8 cellular contexts compared by ENCODE assay signal in the genomic region with DNA sequence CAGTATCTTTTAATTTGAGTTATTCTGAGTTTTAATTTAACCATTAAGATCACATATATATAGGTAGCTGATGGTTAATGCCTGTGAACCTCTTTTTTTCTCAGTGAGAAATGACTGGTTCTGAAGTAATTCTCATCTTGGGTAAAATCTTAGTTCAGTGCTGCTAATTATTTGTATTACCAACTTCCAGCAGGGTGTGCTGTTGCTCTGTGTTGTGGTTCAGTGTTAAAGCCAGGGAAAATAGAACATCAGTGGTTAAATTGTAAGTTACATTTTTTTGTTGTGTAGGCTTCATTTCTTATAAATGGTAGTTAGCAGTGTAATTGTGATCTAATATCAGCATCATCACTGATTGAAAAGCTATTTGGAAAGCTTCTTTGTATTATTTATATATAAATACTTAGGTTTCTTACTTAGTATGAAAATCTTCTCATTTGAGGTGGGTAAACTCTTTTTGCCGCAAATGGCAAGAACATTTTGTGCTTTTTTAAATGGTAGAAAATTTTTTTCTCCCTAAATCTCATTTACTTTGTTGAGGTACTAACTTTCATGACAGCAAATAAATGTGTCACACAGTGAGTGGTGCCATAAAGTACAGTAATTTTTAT. TPM values are rescaled to one million over a fixed set of nuclear protein-coding genes. Genes with fewer than 3 reads are reported as not detected.
DNase-seq lines count a peak whose midpoint lies in the region; ATAC-seq, FAIRE-seq and TF ChIP-seq lines count a peak whose summit lies in the region.

No MANE protein-coding gene starts in this region.

- H4K20me1 ChIP-seq in K562 (replicated peaks; ENCODE audit: control insufficient read depth, insufficient read depth, low read length), result no peaks in the 10 kb centered on the region

- intact Hi-C loops in K562 (cut with micrococcal nuclease), result loop anchor here (1.0 kb wide), 1 partner anchor 25 kb away; no protein-coding TSS in a partner anchor

- H3K36me3 Mint-ChIP-seq in immature natural killer cell, result peaks cover 8 to 30% (median 25%) of the 10 kb centered on the region in 3 donors

- H3K4me1 Mint-ChIP-seq in immature natural killer cell, result peaks cover 10 to 23% of the 10 kb centered on the region in 2 donors

- FAIRE-seq in K562 (lab: Jason Lieb, UNC), result peak; percentile 76

- peak; percentile 75 to 83 for TF ChIP-seq RAD21 in K562 (CRISPR knock-in tag; conservative IDR thresholded peaks at IDR 0.05 in 1 of 2, IDR thresholded peaks at IDR 0.05 in 1 of 2)

- no peak overlapping the region for H3K4me3 ChIP-seq in K562

- H3K9ac ChIP-seq in K562 (ENCODE audit: insufficient read depth in 1 of 2, low read depth in 2 of 2, low read length in 2 of 2), result no peak overlapping the region

- TF ChIP-seq POLR2A in K562 (conservative IDR thresholded peaks at IDR 0.05), result no peak

- in situ Hi-C loops in K562 (cut with MboI), result no loop called here

- no peaks in the 10 kb centered on the region for H3K9me1 ChIP-seq in K562 (ENCODE audit: control insufficient read depth, insufficient read depth, low read length)

- no peaks in the 10 kb centered on the region for H3K27me3 ChIP-seq in K562 (ENCODE audit: control insufficient read depth in 2 of 2, insufficient read depth in 2 of 2, low read length in 2 of 2)

- peak overlapping the region in 1 of 6 donors; percentile 53 for H3K27ac Mint-ChIP-seq in immature natural killer cell

- no peaks in the 10 kb centered on the region for H3K4me1 ChIP-seq in K562 (replicated peaks in 1 of 2; ENCODE audit: control insufficient read depth in 2 of 2, insufficient read depth in 2 of 2, low read length in 2 of 2)

- no peak overlapping the region for H2AFZ ChIP-seq in K562 (ENCODE audit: low read depth, low read length)

- TF ChIP-seq EP300 in K562 (IDR thresholded peaks at IDR 0.05; ENCODE audit: low read length), result no peak

- POLR2A ChIA-PET in K562 (lab: Yijun Ruan, JAX), result interaction anchor here (0.7 kb wide), 1 partner anchor 27 kb away, joined by 3 read pairs; no protein-coding TSS in a partner anchor

- no peak overlapping the region for H3K27ac ChIP-seq in K562 (ENCODE audit: extremely low read depth, low read depth, low read length)

- no TSS peak for BruUV-seq in K562 (replicated peaks; lab: Mats Ljungman, UMichigan)

- H3K36me3 ChIP-seq in K562 (ENCODE audit: control insufficient read depth, insufficient read depth, low read length), result peaks cover 74% of the 10 kb centered on the region

- no peaks in the 10 kb centered on the region for H3K9me3 ChIP-seq in K562 (replicated peaks; ENCODE audit: control insufficient read depth, insufficient read depth, low read depth, low read length)

- peak; percentile 69 to 95 (median 80) for TF ChIP-seq CTCF in K562 (IDR thresholded peaks at IDR 0.05 in 2 of 3, conservative IDR thresholded peaks at IDR 0.05 in 1 of 3; ENCODE audit: insufficient read depth in 2 of 3, low read depth in 1 of 3, low read length in 3 of 3)

- H3K4me3 Mint-ChIP-seq in immature natural killer cell, result no peak overlapping the region

- no peaks in the 10 kb centered on the region for H3K9me3 Mint-ChIP-seq in immature natural killer cell

- CTCF ChIA-PET in K562 (lab: Yijun Ruan, JAX; ENCODE audit: low intra/inter-chr PET ratio), result interaction anchor here (0.6 to 2.9 kb wide), 8 partner anchors 23 to 1492 kb away, joined by 3 to 32 read pairs (median 4); no protein-coding TSS in a partner anchor

- DNase-seq in activated CD8-positive, alpha-beta memory T cell treated with anti-CD3 and anti-CD28 coated beads, Interleukin-2, amount 50 U/mL, for 24 hours (ENCODE audit: extremely low read depth), result peak; percentile 5
- DNase-seq in activated CD8-positive, alpha-beta memory T cell treated with anti-CD3 and anti-CD28 coated beads for 24 hours, result no peak
- DNase-seq in HT-29 (ENCODE audit: low spot score) (peak; percentile 64), RPMI7951 (ENCODE audit: low read depth) (peak; percentile 61), K562 (ENCODE audit: extremely low read depth in 1 of 4, low spot score in 3 of 4) (peak; percentile 55 to 78 (median 59)), immature natural killer cell (peak in 2 of 3 donors; percentile 20 to 22), GOT3 (lab: John Stamatoyannopoulos, UW) (no peak)
- DNase-seq in stimulated activated CD4-positive, alpha-beta T cell treated with anti-CD3 and anti-CD28 coated beads, Interleukin-4, amount 100 ng/mL, for 1 hour, result peak; percentile 29

- H3K79me2 ChIP-seq in K562 (ENCODE audit: control insufficient read depth, insufficient read depth, low read length), result no peaks in the 10 kb centered on the region

- peak; percentile 94 for ATAC-seq in K562

- no peak overlapping the region for H3K4me2 ChIP-seq in K562 (ENCODE audit: insufficient read depth, low read length)

- no peaks in the 10 kb centered on the region for H3K27me3 Mint-ChIP-seq in immature natural killer cell (ENCODE audit: low read depth in 3 of 3)

- WGBS in K562 (ENCODE audit: insufficient coverage, low coverage, missing lambda C conversion rate), result 93% methylated on average over 1 of the region's 1 CpG

TF ChIP-seq in K562, 482 proteins besides CTCF, POLR2A, EP300 and RAD21 (continues in another document):
- TF ChIP-seq NFYB (IDR thresholded peaks at IDR 0.05; ENCODE audit: extremely low read depth, insufficient read length) (no peak), NCOR1 (IDR thresholded peaks at IDR 0.05) (no peak), RBM25 (IDR thresholded peaks at IDR 0.05; ENCODE audit: low read depth, low read length, severe bottlenecking) (no peak), HMBOX1 (IDR thresholded peaks at IDR 0.05) (no peak), DEAF1 (CRISPR knock-in tag; IDR thresholded peaks at IDR 0.05) (peak; percentile 67), ZBED1 (IDR thresholded peaks at IDR 0.05) (no peak), KLF16 (IDR thresholded peaks at IDR 0.05) (peak; percentile 44; the same call in 1 of the 2 replicates)
- TF ChIP-seq, protein P1, sequence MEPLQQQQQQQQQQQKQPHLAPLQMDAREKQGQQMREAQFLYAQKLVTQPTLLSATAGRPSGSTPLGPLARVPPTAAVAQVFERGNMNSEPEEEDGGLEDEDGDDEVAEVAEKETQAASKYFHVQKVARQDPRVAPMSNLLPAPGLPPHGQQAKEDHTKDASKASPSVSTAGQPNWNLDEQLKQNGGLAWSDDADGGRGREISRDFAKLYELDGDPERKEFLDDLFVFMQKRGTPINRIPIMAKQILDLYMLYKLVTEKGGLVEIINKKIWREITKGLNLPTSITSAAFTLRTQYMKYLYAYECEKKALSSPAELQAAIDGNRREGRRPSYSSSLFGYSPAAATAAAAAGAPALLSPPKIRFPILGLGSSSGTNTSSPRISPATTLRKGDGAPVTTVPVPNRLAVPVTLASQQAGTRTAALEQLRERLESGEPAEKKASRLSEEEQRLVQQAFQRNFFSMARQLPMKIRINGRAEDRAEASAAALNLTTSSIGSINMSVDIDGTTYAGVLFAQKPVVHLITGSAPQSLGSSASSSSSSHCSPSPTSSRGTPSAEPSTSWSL (CRISPR knock-in tag; IDR thresholded peaks at IDR 0.05; ENCODE audit: borderline replicate concordance), result no peak
- TF ChIP-seq, protein P2, sequence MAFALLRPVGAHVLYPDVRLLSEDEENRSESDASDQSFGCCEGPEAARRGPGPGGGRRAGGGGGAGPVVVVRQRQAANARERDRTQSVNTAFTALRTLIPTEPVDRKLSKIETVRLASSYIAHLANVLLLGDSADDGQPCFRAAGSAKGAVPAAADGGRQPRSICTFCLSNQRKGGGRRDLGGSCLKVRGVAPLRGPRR (CRISPR knock-in tag; IDR thresholded peaks at IDR 0.05), result no peak

RNA-seq across cellular contexts. Expression of gene CDC5L, which starts 43.7 kb away (rescaled TPM):
- 9.8 and 10.9 TPM in 2 replicates for total RNA-seq in HT-29 (2014; rRNA removed; shearing (Covaris generic))
- 26.1 and 33.6 TPM in 2 replicates for total RNA-seq in RPMI7951 (2014; rRNA removed; shearing (Covaris generic))
- 9.6 and 23.7 TPM in 2 replicates for total RNA-seq in K562 (2011; cell fraction: chromatin; rRNA removed; ENCODE audit: low replicate concordance)
- 7.2 and 7.6 TPM in 2 replicates for total RNA-seq in K562 (2011; cell fraction: nucleolus; rRNA removed)
- total RNA-seq in K562 (2011; cell fraction: nucleoplasm; rRNA removed), result 11.3 and 12.1 TPM in 2 replicates
- total RNA-seq in K562 (2014; rRNA removed), result 26.0 and 26.4 TPM in 2 replicates
- total RNA-seq in K562 (2014; rRNA removed; fragmentation: Illumina TruSeq; extraction: Trizol), result 42.6 and 51.3 TPM in 2 replicates
- total RNA-seq in K562 (2015; rRNA removed; fragmentation: Illumina TruSeq; extraction: Trizol), result 40.5 and 44.2 TPM in 2 replicates
- 28.6 and 29.9 TPM in 2 replicates for total RNA-seq in K562 (2021)
- 21.3 and 31.3 TPM in 2 replicates for polyA plus RNA-seq in K562 (2011; rRNA removed)
- 7.9 and 9.8 TPM in 2 replicates for polyA plus RNA-seq in K562 (2011; cell fraction: cytosol; rRNA removed)
- 6.9 and 8.7 TPM in 2 replicates for polyA plus RNA-seq in K562 (2011; cell fraction: nucleus; rRNA removed)
- 18.2 and 20.2 TPM in 2 replicates for polyA plus RNA-seq in K562 (2012)
- 29.4 and 33.9 TPM in 2 replicates for polyA plus RNA-seq in K562 (2014; fragmentation: Illumina TruSeq; extraction: Trizol)
- polyA plus RNA-seq in K562 (2014; fragmentation: Nextera tagmentation; extraction: Ambion mirVana), result 10 to 100 TPM; 23.5 to 30.8 TPM
- 20.4 and 22.3 TPM in 2 replicates for polyA plus RNA-seq in K562 (2014; rRNA removed)
- polyA minus RNA-seq in K562 (2011; rRNA and poly(A)+ RNA removed), result 41.8 and 42.8 TPM in 2 replicates
- polyA minus RNA-seq in K562 (2011; cell fraction: cytosol; rRNA and poly(A)+ RNA removed), result 14.1 and 17.6 TPM in 2 replicates
- 11.4 and 22.5 TPM in 2 replicates for polyA minus RNA-seq in K562 (2011; cell fraction: nucleus; rRNA and poly(A)+ RNA removed)
- 10 to 100 TPM in 2 of 3 donors, 1 to 10 TPM in 1; 8.1 to 16.6 (median 10.6) TPM for polyA plus RNA-seq in immature natural killer cell

Comparison
In these comparisons a context has a peak if more than half of its experiments do, and no peak if none do; other contexts are left out.
1. DNase-seq: peak in activated CD8-positive, alpha-beta memory T cell treated with anti-CD3 and anti-CD28 coated beads, Interleukin-2, amount 50 U/mL, for 24 hours (single experiment), HT-29 (single experiment), RPMI7951 (single experiment), K562 (4 of 4), immature natural killer cell (2 of 3) and stimulated activated CD4-positive, alpha-beta T cell treated with anti-CD3 and anti-CD28 coated beads, Interleukin-4, amount 100 ng/mL, for 1 hour (single experiment); none in activated CD8-positive, alpha-beta memory T cell treated with anti-CD3 and anti-CD28 coated beads for 24 hours (single experiment) and GOT3 (single experiment).